9 cellular contexts compared by ENCODE assay signal in genomic region chr2:105287692-105288091, GRCh38. TPM values are rescaled to one million over a fixed set of nuclear protein-coding genes. Genes with fewer than 3 reads are reported as not detected.
A peak's percentile ranks its signal among the peaks of the same experiment; 100 is the strongest.
DNase-seq lines count a peak whose midpoint lies in the region; ATAC-seq, FAIRE-seq and TF ChIP-seq lines count a peak whose summit lies in the region.
"Had no signal": no experiment of that assay in that cellular context is flagged by ENCODE, and none has a peak within 500 bp of the region (broad histone marks: within the 10 kb centered on the region; RNA-seq: fewer than 3 reads in every experiment).

No MANE protein-coding gene starts in this region.

- no peaks in the 10 kb centered on the region for H3K27me3 ChIP-seq in MM.1S (replicated peaks; ENCODE audit: insufficient read depth, low read length)
- H3K27me3 ChIP-seq in keratinocyte (ENCODE audit: control insufficient read depth, extremely low read depth, insufficient read depth, low read length) = no peaks in the 10 kb centered on the region
- no peaks in the 10 kb centered on the region for H3K27me3 ChIP-seq in tibial artery

- no peak overlapping the region for H3K27ac Mint-ChIP-seq in activated naive CD4-positive, alpha-beta T cell treated with anti-CD3 and anti-CD28 coated beads for 36 hours

- no peaks in the 10 kb centered on the region for H3K9me2 ChIP-seq in MM.1S (replicated peaks; ENCODE audit: insufficient read depth, low read length)

- no peak overlapping the region for H3K27ac ChIP-seq in MM.1S (ENCODE audit: low read length)
- no peak overlapping the region for H3K27ac ChIP-seq in keratinocyte (ENCODE audit: control insufficient read depth, insufficient read depth, low read length)
- H3K27ac ChIP-seq in tibial artery = no peak overlapping the region

- DNase-seq in A172 (ENCODE audit: low spot score) (peak; percentile 15), GM12865 (ENCODE audit: low read depth) (peak; percentile 61), MM.1S (peak; percentile 27), keratinocyte (ENCODE audit: low read depth, low spot score) (no peak), tibial artery (no peak)
- DNase-seq in activated naive CD4-positive, alpha-beta T cell treated with anti-CD3 and anti-CD28 coated beads for 36 hours = peak; percentile 67

- H3K4me2 ChIP-seq in MM.1S (ENCODE audit: low read depth, low read length) (no peak overlapping the region), keratinocyte (ENCODE audit: control insufficient read depth, extremely low read depth, insufficient read depth, low read depth, low read length) (no peak overlapping the region)

- no peak for FAIRE-seq in keratinocyte (lab: Jason Lieb, UNC)

- H3K36me3 Mint-ChIP-seq in activated naive CD4-positive, alpha-beta T cell treated with anti-CD3 and anti-CD28 coated beads for 36 hours (ENCODE audit: low read depth) = peaks cover 25% of the 10 kb centered on the region

- H3K4me3 ChIP-seq in GM12865 (ENCODE audit: low read depth, low read length) (no peak overlapping the region), MM.1S (ENCODE audit: low read length) (no peak overlapping the region), keratinocyte (ENCODE audit: control insufficient read depth in 2 of 3, extremely low read depth in 1 of 3, insufficient read depth in 2 of 3, low read depth in 1 of 3, low read length in 3 of 3) (no peak overlapping the region), tibial artery (no peak overlapping the region)

- H3K4me1 ChIP-seq in MM.1S (ENCODE audit: low read length) (no peaks in the 10 kb centered on the region), keratinocyte (ENCODE audit: control insufficient read depth, extremely low read depth, insufficient read depth, low read length) (peaks cover 12% of the 10 kb centered on the region), tibial artery (no peaks in the 10 kb centered on the region)

- H2AFZ ChIP-seq in MM.1S (ENCODE audit: low read length) = no peak overlapping the region
- H2AFZ ChIP-seq in keratinocyte (ENCODE audit: control insufficient read depth, low read length) = no peak overlapping the region

- intact Hi-C loops in activated naive CD4-positive, alpha-beta T cell treated with anti-CD3 and anti-CD28 coated beads for 36 hours (cut with micrococcal nuclease) = loop anchor here (2.0 kb wide), 1 partner anchor 233 kb away; no protein-coding TSS in a partner anchor
- intact Hi-C loops in tibial artery (cut with DNase I; ENCODE audit: low total_unique reads) = no loop called here

- H4K20me1 ChIP-seq in MM.1S (ENCODE audit: insufficient read depth, low read length) (no peaks in the 10 kb centered on the region), keratinocyte (ENCODE audit: control insufficient read depth, extremely low read depth, insufficient read depth, low read length) (no peaks in the 10 kb centered on the region)

- H3K9me1 ChIP-seq in keratinocyte (ENCODE audit: control insufficient read depth, extremely low read depth, insufficient read depth, low read length) = no peaks in the 10 kb centered on the region

- H3K9me3 ChIP-seq in MM.1S (replicated peaks; ENCODE audit: insufficient read depth, low read length) (no peaks in the 10 kb centered on the region), keratinocyte (ENCODE audit: control insufficient read depth, low read depth, low read length) (no peaks in the 10 kb centered on the region), tibial artery (no peaks in the 10 kb centered on the region)

- TF ChIP-seq CTCF in GM12865 (IDR thresholded peaks at IDR 0.05; ENCODE audit: insufficient read depth, low read depth, low read length, missing control alignments) (peak; percentile 52), MM.1S (IDR thresholded peaks at IDR 0.05; ENCODE audit: low read length) (peak; percentile 47), keratinocyte (optimal IDR thresholded peaks at IDR 0.05 in 1 of 3, IDR thresholded peaks at IDR 0.05 in 1 of 3, conservative IDR thresholded peaks at IDR 0.05 in 1 of 3; ENCODE audit: extremely low read depth in 1 of 3, insufficient read depth in 2 of 3, low read length in 3 of 3) (peak; percentile 47 to 66 (median 63)), tibial artery (IDR thresholded peaks at IDR 0.05) (peak; percentile 10 to 12)

- H3K9me3 Mint-ChIP-seq in activated naive CD4-positive, alpha-beta T cell treated with anti-CD3 and anti-CD28 coated beads for 36 hours = no peaks in the 10 kb centered on the region

- H3K36me3 ChIP-seq in MM.1S (replicated peaks; ENCODE audit: insufficient read depth, low read length) (peaks cover 7% of the 10 kb centered on the region), keratinocyte (ENCODE audit: control insufficient read depth in 2 of 2, extremely low read depth in 1 of 2, insufficient read depth in 2 of 2, low read length in 2 of 2) (peaks cover 10 to 13% of the 10 kb centered on the region in 2 experiments), tibial artery (peaks cover 38 to 85% (median 65%) of the 10 kb centered on the region in 3 donors)

- no peak overlapping the region for H3K4me3 Mint-ChIP-seq in activated naive CD4-positive, alpha-beta T cell treated with anti-CD3 and anti-CD28 coated beads for 36 hours

- no peaks in the 10 kb centered on the region for H3K27me3 Mint-ChIP-seq in activated naive CD4-positive, alpha-beta T cell treated with anti-CD3 and anti-CD28 coated beads for 36 hours (ENCODE audit: low read depth)

- H3K9ac ChIP-seq in MM.1S (ENCODE audit: low read length) = no peak overlapping the region
- H3K9ac ChIP-seq in keratinocyte (ENCODE audit: control insufficient read depth, extremely low read depth, insufficient read depth, low read length) = no peak overlapping the region

- no peaks in the 10 kb centered on the region for H3F3A ChIP-seq in MM.1S (ENCODE audit: insufficient read depth, low read length)

- ATAC-seq in HG02938 (IDR thresholded peaks at IDR 0.05; ENCODE audit: unreplicated experiment) = no peak
- no peak for ATAC-seq in GM18502 (IDR thresholded peaks at IDR 0.05; ENCODE audit: poor library complexity, unreplicated experiment)

- peaks cover 1% of the 10 kb centered on the region for H3K4me1 Mint-ChIP-seq in activated naive CD4-positive, alpha-beta T cell treated with anti-CD3 and anti-CD28 coated beads for 36 hours (ENCODE audit: low read depth)

- CTCF ChIA-PET in activated naive CD4-positive, alpha-beta T cell treated with anti-CD3 and anti-CD28 coated beads for 36 hours (lab: Charles Lee) = interaction anchor here (0.6 to 1.4 kb wide), 13 partner anchors 9 to 1570 kb away, joined by 3 to 6 read pairs (median 3); no protein-coding TSS in a partner anchor

- dilution Hi-C loops in keratinocyte (cut with MboI; ENCODE audit: extremely low pct_ligation_motif_present, low sequenced_read_pairs) = no loop called here

- H3K79me2 ChIP-seq in MM.1S (ENCODE audit: low read length) = no peaks in the 10 kb centered on the region
- H3K79me2 ChIP-seq in keratinocyte (ENCODE audit: control insufficient read depth, insufficient read depth, low read length) = no peaks in the 10 kb centered on the region

RNA-seq across cellular contexts. Expression of gene TGFBRAP1, which starts 41.8 kb away (rescaled TPM):
- 34.0 and 37.7 TPM in 2 replicates for total RNA-seq in A172 (2014; rRNA removed; shearing (Covaris generic))
- total RNA-seq in activated naive CD4-positive, alpha-beta T cell treated with anti-CD3 and anti-CD28 coated beads for 36 hours = 10 to 100 TPM; 13.6 to 15.3 TPM
- 7.2 to 9.3 TPM (median 9.0 TPM) in 3 replicates for polyA plus RNA-seq in keratinocyte
- polyA plus RNA-seq in keratinocyte (2011; ENCODE audit: low read depth) = 11.7 TPM
- polyA plus RNA-seq in keratinocyte (2011; cell fraction: cytosol; rRNA removed) = 7.6 and 7.8 TPM in 2 replicates
- polyA plus RNA-seq in keratinocyte (2011; cell fraction: nucleus; rRNA removed) = 12.6 and 13.7 TPM in 2 replicates
- polyA plus RNA-seq in keratinocyte (2012; ENCODE audit: low replicate concordance) = 10.3 and 13.0 TPM in 2 replicates
- polyA minus RNA-seq in keratinocyte = 12.8 to 22.7 TPM (median 15.7 TPM) in 3 replicates
- 11.5 TPM for polyA minus RNA-seq in keratinocyte (2011; cell fraction: cytosol; rRNA and poly(A)+ RNA removed)
- 11.7 and 17.6 TPM in 2 replicates for polyA minus RNA-seq in keratinocyte (2011; cell fraction: nucleus; rRNA and poly(A)+ RNA removed)

RNA-seq across cellular contexts. Expression of gene GPR45, which starts 46.1 kb away (rescaled TPM):
- not detected in 2 replicates for total RNA-seq in A172 (2014; rRNA removed; shearing (Covaris generic))
- not detected for total RNA-seq in activated naive CD4-positive, alpha-beta T cell treated with anti-CD3 and anti-CD28 coated beads for 36 hours
- polyA plus RNA-seq in keratinocyte = not detected in 3 replicates
- polyA plus RNA-seq in keratinocyte (2011; ENCODE audit: low read depth) = not detected
- not detected in 2 replicates for polyA plus RNA-seq in keratinocyte (2011; cell fraction: cytosol; rRNA removed)
- not detected in 2 replicates for polyA plus RNA-seq in keratinocyte (2011; cell fraction: nucleus; rRNA removed)
- not detected in 2 replicates for polyA plus RNA-seq in keratinocyte (2012; ENCODE audit: low replicate concordance)
- polyA minus RNA-seq in keratinocyte = not detected in 3 replicates
- polyA minus RNA-seq in keratinocyte (2011; cell fraction: cytosol; rRNA and poly(A)+ RNA removed) = not detected
- not detected in 2 replicates for polyA minus RNA-seq in keratinocyte (2011; cell fraction: nucleus; rRNA and poly(A)+ RNA removed)
- total RNA-seq: subcutaneous adipose tissue had no signal

RNA-seq across cellular contexts. Expression of gene C2orf49, which starts 49.6 kb away (rescaled TPM):
- 9.8 and 25.1 TPM in 2 replicates for total RNA-seq in A172 (2014; rRNA removed; shearing (Covaris generic))
- total RNA-seq in activated naive CD4-positive, alpha-beta T cell treated with anti-CD3 and anti-CD28 coated beads for 36 hours = 10 to 100 TPM; 15.6 to 16.4 TPM
- 13.1 to 19.4 TPM (median 14.5 TPM) in 3 replicates for polyA plus RNA-seq in keratinocyte
- polyA plus RNA-seq in keratinocyte (2011; ENCODE audit: low read depth) = 43.2 TPM
- polyA plus RNA-seq in keratinocyte (2011; cell fraction: cytosol; rRNA removed) = 11.8 and 17.0 TPM in 2 replicates
- polyA plus RNA-seq in keratinocyte (2011; cell fraction: nucleus; rRNA removed) = 13.9 and 18.8 TPM in 2 replicates
- 12.3 and 18.3 TPM in 2 replicates for polyA plus RNA-seq in keratinocyte (2012; ENCODE audit: low replicate concordance)
- 3.6 to 6.0 TPM (median 4.7 TPM) in 3 replicates for polyA minus RNA-seq in keratinocyte
- 4.2 TPM for polyA minus RNA-seq in keratinocyte (2011; cell fraction: cytosol; rRNA and poly(A)+ RNA removed)
- 3.3 and 9.2 TPM in 2 replicates for polyA minus RNA-seq in keratinocyte (2011; cell fraction: nucleus; rRNA and poly(A)+ RNA removed)

Comparison
In these comparisons a context has a peak if more than half of its experiments do, and no peak if none do; other contexts are left out.
1. DNase-seq: peak in A172 (single experiment), GM12865 (single experiment), MM.1S (single experiment) and activated naive CD4-positive, alpha-beta T cell treated with anti-CD3 and anti-CD28 coated beads for 36 hours (single experiment); none in keratinocyte (single experiment) and tibial artery (0 of 2).
2. CTCF ChIP-seq: peak in every context shown above with its lines; median percentile 63 in keratinocyte; 52 in GM12865; 47 in MM.1S; 11 in tibial artery.